Comparison of ENCODE assay signal across 11 cellular contexts in the genomic region with DNA sequence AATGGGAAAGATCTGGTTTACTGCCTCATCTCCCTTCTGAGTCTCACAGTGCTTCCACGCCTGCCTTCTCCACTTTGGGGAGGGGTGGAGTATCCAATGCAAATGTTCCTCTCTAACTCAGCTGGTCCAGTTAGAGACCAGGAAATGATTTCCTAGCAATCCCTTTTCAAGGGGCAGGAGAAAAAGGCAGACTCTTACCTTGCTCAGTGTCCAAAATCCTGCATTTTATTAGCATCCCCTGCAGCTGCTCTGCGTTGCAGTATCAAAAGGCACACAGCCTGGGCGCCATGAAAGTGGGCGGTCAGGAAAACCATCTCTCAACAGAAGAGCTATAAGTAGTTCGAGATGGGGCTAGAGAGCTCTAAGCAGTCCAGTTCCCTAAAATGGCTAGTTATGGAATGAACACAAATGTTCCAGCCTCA.
A peak's percentile ranks its signal among the peaks of the same experiment; 100 is the strongest.
DNase-seq lines count a peak whose midpoint lies in the region; ATAC-seq and TF ChIP-seq lines count a peak whose summit lies in the region.
"Had no signal": no experiment of that assay in that cellular context is flagged by ENCODE, and none has a peak within 500 bp of the region (broad histone marks: within the 10 kb centered on the region; RNA-seq: fewer than 3 reads in every experiment).

No MANE protein-coding gene starts in this region.

- no peak overlapping the region for H3K4me3 ChIP-seq in right lobe of liver

- no peak for ATAC-seq in right lobe of liver
- no peak for ATAC-seq in GM18867 (IDR thresholded peaks at IDR 0.05; ENCODE audit: unreplicated experiment)

- WGBS in right lobe of liver (ENCODE audit: insufficient coverage, low coverage, low lambda C conversion rate, missing lambda C conversion rate): 79% methylated on average over 2 of the region's 5 CpGs

- H3K9me3 ChIP-seq in right lobe of liver: no peaks in the 10 kb centered on the region

- no peaks in the 10 kb centered on the region for H3K36me3 ChIP-seq in right lobe of liver

- peak overlapping the region; percentile 98 for H3K27ac Mint-ChIP-seq in T-helper 2 cell treated with Interferon-gamma antibody and Interleukin-4, amounts not matched to agents 5 μg/mL and 100 μg/mL, for 36 hours
- H3K27ac Mint-ChIP-seq in activated T-helper 1 cell treated with anti-CD3 and anti-CD28 coated beads, Interleukin-12 subunit alpha, Interleukin-12 subunit beta, Interleukin-2, Interleukin-4 antibody, amounts not matched to agents 30 ng/mL and 10 ng/mL and 1 ng/mL, durations not matched to agents 14 hours and 24 hours and 36 hours: no peak overlapping the region

- no peak for DNase-seq in T-helper 2 cell treated with Interferon-gamma antibody and Interleukin-4, amounts not matched to agents 5 μg/mL and 100 μg/mL, for 36 hours (ENCODE audit: low spot score)
- DNase-seq in T-helper 2 cell: no peak
- no peak for DNase-seq in activated T-helper 1 cell treated with anti-CD3 and anti-CD28 coated beads, Interleukin-12 subunit alpha, Interleukin-12 subunit beta, Interleukin-2, Interleukin-4 antibody, amounts not matched to agents 30 ng/mL and 10 ng/mL and 1 ng/mL, durations not matched to agents 14 hours and 24 hours and 36 hours (ENCODE audit: low spot score)
- no peak for DNase-seq in right lobe of liver
- DNase-seq in superior temporal gyrus (ENCODE audit: extremely low spot score): peak; percentile 69
- DNase-seq in NCI-H2081 treated with DMSO at 0.1 percent for 48 hours (lab: John Stamatoyannopoulos, UW): no peak
- DNase-seq in GM13976 (ENCODE audit: low spot score): no peak
- DNase-seq: activated CD4-positive, alpha-beta T cell treated with anti-CD3 and anti-CD28 coated beads, Interleukin-2, amount 50 U/mL, for 1 hour; NCI-H446 treated with DMSO at 0.1 percent for 48 hours; stimulated activated CD8-positive, alpha-beta memory T cell treated with anti-CD3 and anti-CD28 coated beads, Interleukin-4, amount 100 ng/mL, for 48 hours had no signal

- no peaks in the 10 kb centered on the region for H3K27me3 Mint-ChIP-seq in T-helper 2 cell treated with Interferon-gamma antibody and Interleukin-4, amounts not matched to agents 5 μg/mL and 100 μg/mL, for 36 hours (ENCODE audit: low read depth)
- H3K27me3 Mint-ChIP-seq in activated T-helper 1 cell treated with anti-CD3 and anti-CD28 coated beads, Interleukin-12 subunit alpha, Interleukin-12 subunit beta, Interleukin-2, Interleukin-4 antibody, amounts not matched to agents 30 ng/mL and 10 ng/mL and 1 ng/mL, durations not matched to agents 14 hours and 24 hours and 36 hours (ENCODE audit: insufficient read depth): no peaks in the 10 kb centered on the region

- peak overlapping the region; percentile 90 to 95 (median 95) for H3K27ac ChIP-seq in right lobe of liver

- no peak for TF ChIP-seq POLR2A in right lobe of liver (IDR thresholded peaks at IDR 0.05)

- no peaks in the 10 kb centered on the region for H3K9me3 Mint-ChIP-seq in T-helper 2 cell treated with Interferon-gamma antibody and Interleukin-4, amounts not matched to agents 5 μg/mL and 100 μg/mL, for 36 hours
- H3K9me3 Mint-ChIP-seq in activated T-helper 1 cell treated with anti-CD3 and anti-CD28 coated beads, Interleukin-12 subunit alpha, Interleukin-12 subunit beta, Interleukin-2, Interleukin-4 antibody, amounts not matched to agents 30 ng/mL and 10 ng/mL and 1 ng/mL, durations not matched to agents 14 hours and 24 hours and 36 hours: no peaks in the 10 kb centered on the region

- intact Hi-C loops in activated T-helper 1 cell treated with anti-CD3 and anti-CD28 coated beads, Interleukin-12 subunit alpha, Interleukin-12 subunit beta, Interleukin-2, Interleukin-4 antibody, amounts not matched to agents 30 ng/mL and 10 ng/mL and 1 ng/mL, durations not matched to agents 14 hours and 24 hours and 36 hours (cut with micrococcal nuclease): loop anchor here (2.0 kb wide), 2 partner anchors 261 to 361 kb away; no protein-coding TSS in a partner anchor
- intact Hi-C loops in right lobe of liver (cut with DNase I): no loop called here

- peaks cover 54% of the 10 kb centered on the region for H3K4me1 Mint-ChIP-seq in T-helper 2 cell treated with Interferon-gamma antibody and Interleukin-4, amounts not matched to agents 5 μg/mL and 100 μg/mL, for 36 hours (ENCODE audit: low read depth)
- peaks cover 60% of the 10 kb centered on the region for H3K4me1 Mint-ChIP-seq in activated T-helper 1 cell treated with anti-CD3 and anti-CD28 coated beads, Interleukin-12 subunit alpha, Interleukin-12 subunit beta, Interleukin-2, Interleukin-4 antibody, amounts not matched to agents 30 ng/mL and 10 ng/mL and 1 ng/mL, durations not matched to agents 14 hours and 24 hours and 36 hours (ENCODE audit: low read depth)

- TF ChIP-seq CTCF in right lobe of liver (IDR thresholded peaks at IDR 0.05) (no peak), GM13976 (IDR thresholded peaks at IDR 0.05; ENCODE audit: borderline replicate concordance, control extremely low read depth, extremely low read depth, insufficient read depth, missing control alignments) (no peak)

- H3K27me3 ChIP-seq in right lobe of liver: no peaks in the 10 kb centered on the region

- H3K36me3 Mint-ChIP-seq in T-helper 2 cell treated with Interferon-gamma antibody and Interleukin-4, amounts not matched to agents 5 μg/mL and 100 μg/mL, for 36 hours (ENCODE audit: low read depth): peaks cover 8% of the 10 kb centered on the region
- H3K36me3 Mint-ChIP-seq in activated T-helper 1 cell treated with anti-CD3 and anti-CD28 coated beads, Interleukin-12 subunit alpha, Interleukin-12 subunit beta, Interleukin-2, Interleukin-4 antibody, amounts not matched to agents 30 ng/mL and 10 ng/mL and 1 ng/mL, durations not matched to agents 14 hours and 24 hours and 36 hours (ENCODE audit: low read depth): peaks cover 4% of the 10 kb centered on the region

- H3K4me3 Mint-ChIP-seq in T-helper 2 cell treated with Interferon-gamma antibody and Interleukin-4, amounts not matched to agents 5 μg/mL and 100 μg/mL, for 36 hours: peak overlapping the region; percentile 91
- peak overlapping the region; percentile 19 for H3K4me3 Mint-ChIP-seq in activated T-helper 1 cell treated with anti-CD3 and anti-CD28 coated beads, Interleukin-12 subunit alpha, Interleukin-12 subunit beta, Interleukin-2, Interleukin-4 antibody, amounts not matched to agents 30 ng/mL and 10 ng/mL and 1 ng/mL, durations not matched to agents 14 hours and 24 hours and 36 hours

- peaks cover 0 to 59% (median 30%) of the 10 kb centered on the region in 4 donors for H3K4me1 ChIP-seq in right lobe of liver

- in situ Hi-C loops in GM13976 (cut with MboI; ENCODE audit: low sequenced_read_pairs, unreplicated experiment): no loop called here
